23 cellular contexts compared by ENCODE assay signal in the genomic region with DNA sequence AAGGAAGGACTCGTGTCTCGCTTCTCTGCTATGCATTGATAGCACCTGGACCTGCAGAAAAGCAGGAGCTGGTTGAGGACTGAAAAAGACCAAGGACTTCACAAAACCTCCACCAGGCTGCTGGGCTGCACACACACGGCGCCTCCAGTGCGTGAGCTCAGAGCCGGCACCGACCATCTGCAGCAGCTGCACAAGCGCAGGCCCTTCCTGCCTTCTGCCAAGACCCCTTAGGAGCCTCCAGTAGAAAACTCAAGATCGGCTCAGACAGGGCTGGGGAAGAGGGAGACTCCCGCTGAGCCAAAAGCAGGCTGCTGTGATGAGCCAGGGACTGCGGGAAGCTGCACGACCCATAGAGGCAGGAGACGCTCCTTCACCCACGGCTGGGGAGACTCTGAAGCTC.
"Had no signal": no experiment of that assay in that cellular context is flagged by ENCODE, and none has a peak within 500 bp of the region (broad histone marks: within the 10 kb centered on the region; RNA-seq: fewer than 3 reads in every experiment).

No MANE protein-coding gene starts in this region.

- H3K4me3 ChIP-seq: K562, SJSA1 had no signal

- H3K36me3 ChIP-seq: SJSA1 had no signal

- H3K4me3 Mint-ChIP-seq: activated B cell treated with CpG ODN at 0.5 μM for 24 hours; activated CD4-positive, alpha-beta T cell treated with anti-CD3 and anti-CD28 coated beads, Interleukin-2, amount 10 ng/mL, durations not matched to agents 24 days and 14 days; activated CD8-positive, alpha-beta memory T cell treated with anti-CD3 and anti-CD28 coated beads, Interleukin-2, amount 10 ng/mL, durations not matched to agents 7 days and 5 days; activated naive CD4-positive, alpha-beta T cell treated with anti-CD3 and anti-CD28 coated beads for 36 hours; activated naive CD8-positive, alpha-beta T cell treated with anti-CD3 and anti-CD28 coated beads for 36 hours; activated T-cell treated with anti-CD3 and anti-CD28 coated beads, Interleukin-2, amount 50 U/mL, for 24 hours; activated T-helper 1 cell treated with anti-CD3 and anti-CD28 coated beads, Interleukin-12 subunit alpha, Interleukin-12 subunit beta, Interleukin-2, Interleukin-4 antibody, amounts not matched to agents 30 ng/mL and 10 ng/mL and 1 ng/mL, durations not matched to agents 14 hours and 24 hours and 36 hours had no signal

- DNase-seq: activated B cell treated with CpG ODN at 0.5 μM for 24 hours; activated CD4-positive, alpha-beta T cell treated with anti-CD3 and anti-CD28 coated beads for 1 hour; activated CD4-positive, alpha-beta T cell treated with anti-CD3 and anti-CD28 coated beads, Interleukin-2, amount 10 ng/mL, durations not matched to agents 24 days and 14 days; activated CD4-positive, alpha-beta T cell treated with anti-CD3 and anti-CD28 coated beads, Interleukin-2, amount 50 U/mL, for 48 hours; activated CD8-positive, alpha-beta memory T cell treated with anti-CD3 and anti-CD28 coated beads, Interleukin-2, amount 10 ng/mL, durations not matched to agents 7 days and 5 days; activated effector memory CD4-positive, alpha-beta T cell treated with anti-CD3 and anti-CD28 coated beads, Interleukin-2, amount 50 U/mL, for 16 hours; activated naive CD4-positive, alpha-beta T cell treated with anti-CD3 and anti-CD28 coated beads for 36 hours; activated naive CD8-positive, alpha-beta T cell treated with anti-CD3 and anti-CD28 coated beads for 36 hours; activated T-cell treated with anti-CD3 and anti-CD28 coated beads, Interleukin-2, amount 50 U/mL, for 24 hours; caudate nucleus; Karpas-422; MM.1S; NCI-H1105; NCI-H1436; NCI-H1694 treated with DMSO at 0.1 percent for 48 hours; NCI-H2029 treated with DMSO at 0.1 percent for 48 hours; NCI-H226; NCI-H69; SHP77; SW 1271 had no signal

- H3K27me3 Mint-ChIP-seq: activated CD4-positive, alpha-beta T cell treated with anti-CD3 and anti-CD28 coated beads, Interleukin-2, amount 10 ng/mL, durations not matched to agents 24 days and 14 days; activated CD8-positive, alpha-beta memory T cell treated with anti-CD3 and anti-CD28 coated beads, Interleukin-2, amount 10 ng/mL, durations not matched to agents 7 days and 5 days; activated T-cell treated with anti-CD3 and anti-CD28 coated beads, Interleukin-2, amount 50 U/mL, for 24 hours had no signal

- H3K9me3 ChIP-seq: SJSA1 had no signal

- H3K9me3 Mint-ChIP-seq: activated B cell treated with CpG ODN at 0.5 μM for 24 hours; activated CD4-positive, alpha-beta T cell treated with anti-CD3 and anti-CD28 coated beads, Interleukin-2, amount 10 ng/mL, durations not matched to agents 24 days and 14 days; activated naive CD4-positive, alpha-beta T cell treated with anti-CD3 and anti-CD28 coated beads for 36 hours; activated naive CD8-positive, alpha-beta T cell treated with anti-CD3 and anti-CD28 coated beads for 36 hours; activated T-cell treated with anti-CD3 and anti-CD28 coated beads, Interleukin-2, amount 50 U/mL, for 24 hours; activated T-helper 1 cell treated with anti-CD3 and anti-CD28 coated beads, Interleukin-12 subunit alpha, Interleukin-12 subunit beta, Interleukin-2, Interleukin-4 antibody, amounts not matched to agents 30 ng/mL and 10 ng/mL and 1 ng/mL, durations not matched to agents 14 hours and 24 hours and 36 hours had no signal

- H3K27ac Mint-ChIP-seq: activated B cell treated with CpG ODN at 0.5 μM for 24 hours; activated CD4-positive, alpha-beta T cell treated with anti-CD3 and anti-CD28 coated beads, Interleukin-2, amount 10 ng/mL, durations not matched to agents 24 days and 14 days; activated CD8-positive, alpha-beta memory T cell treated with anti-CD3 and anti-CD28 coated beads, Interleukin-2, amount 10 ng/mL, durations not matched to agents 7 days and 5 days; activated naive CD4-positive, alpha-beta T cell treated with anti-CD3 and anti-CD28 coated beads for 36 hours; activated naive CD8-positive, alpha-beta T cell treated with anti-CD3 and anti-CD28 coated beads for 36 hours; activated T-cell treated with anti-CD3 and anti-CD28 coated beads, Interleukin-2, amount 50 U/mL, for 24 hours; activated T-helper 1 cell treated with anti-CD3 and anti-CD28 coated beads, Interleukin-12 subunit alpha, Interleukin-12 subunit beta, Interleukin-2, Interleukin-4 antibody, amounts not matched to agents 30 ng/mL and 10 ng/mL and 1 ng/mL, durations not matched to agents 14 hours and 24 hours and 36 hours had no signal

- H3K27ac ChIP-seq: SJSA1 had no signal

- H3K36me3 Mint-ChIP-seq: activated CD8-positive, alpha-beta memory T cell treated with anti-CD3 and anti-CD28 coated beads, Interleukin-2, amount 10 ng/mL, durations not matched to agents 7 days and 5 days; activated naive CD8-positive, alpha-beta T cell treated with anti-CD3 and anti-CD28 coated beads for 36 hours had no signal

- H3K4me1 Mint-ChIP-seq: activated B cell treated with CpG ODN at 0.5 μM for 24 hours; activated CD4-positive, alpha-beta T cell treated with anti-CD3 and anti-CD28 coated beads, Interleukin-2, amount 10 ng/mL, durations not matched to agents 24 days and 14 days; activated CD8-positive, alpha-beta memory T cell treated with anti-CD3 and anti-CD28 coated beads, Interleukin-2, amount 10 ng/mL, durations not matched to agents 7 days and 5 days; activated naive CD8-positive, alpha-beta T cell treated with anti-CD3 and anti-CD28 coated beads for 36 hours had no signal
